ENCODE assay signal across 1 cellular context in genomic region chr1:14924012-14924452, GRCh38.
A peak's percentile ranks its signal among the peaks of the same experiment; 100 is the strongest.
TF ChIP-seq lines count a peak whose summit lies in the region.

No MANE protein-coding gene starts in this region.

TF ChIP-seq in IMR-90, 13 proteins besides CTCF, POLR2A, EP300 and RAD21 (continued from another document):
- TF ChIP-seq USF2 (IDR thresholded peaks at IDR 0.05; ENCODE audit: low read depth, low read length) (peak; percentile 43), NFE2L2 (IDR thresholded peaks at IDR 0.05; ENCODE audit: low read depth, low read length) (no peak), MXI1 (IDR thresholded peaks at IDR 0.05; ENCODE audit: borderline replicate concordance, low read depth, low read length) (peak; percentile 59; the same call in 1 of the 2 replicates), SMC3 (IDR thresholded peaks at IDR 0.05; ENCODE audit: low read depth, low read length) (no peak), BHLHE40 (IDR thresholded peaks at IDR 0.05; ENCODE audit: low read depth, low read length) (peak; percentile 70; the same call in 1 of the 2 replicates)
TF ChIP-seq in IMR-90: peak in this region for 3.
